12 cellular contexts compared by ENCODE assay signal in the genomic region with DNA sequence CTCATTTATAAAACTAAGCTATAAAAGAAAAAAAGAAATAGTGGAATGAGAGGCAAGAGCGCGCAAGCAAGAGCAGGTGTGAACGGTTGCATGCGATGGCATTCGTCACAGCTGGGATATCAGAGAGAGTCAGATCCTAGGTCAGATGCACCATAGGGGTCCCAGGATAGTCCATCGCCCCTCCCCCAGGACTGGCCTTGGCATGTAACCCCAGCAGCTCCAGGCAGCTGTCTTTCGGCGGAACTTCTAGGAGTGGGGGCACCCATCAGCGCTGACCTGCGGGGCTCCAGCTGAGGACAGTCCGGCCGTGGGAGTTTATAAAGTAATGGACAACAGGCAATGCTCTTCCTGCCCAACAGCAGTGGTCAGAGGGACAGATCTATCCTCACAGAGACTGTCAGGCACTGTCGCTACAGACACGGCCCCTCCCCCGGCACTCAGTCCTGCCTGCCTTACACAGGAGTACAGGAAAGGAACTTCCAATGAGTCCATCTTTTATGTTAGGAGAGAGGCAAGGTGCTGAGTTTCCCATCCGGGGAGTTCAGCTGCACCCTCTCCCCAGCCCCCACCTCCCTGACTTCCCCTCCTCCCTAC. TPM values are rescaled to one million over a fixed set of nuclear protein-coding genes. Genes with fewer than 3 reads are reported as not detected.
A peak's percentile ranks its signal among the peaks of the same experiment; 100 is the strongest.
DNase-seq lines count a peak whose midpoint lies in the region; ATAC-seq and TF ChIP-seq lines count a peak whose summit lies in the region.
"Had no signal": no experiment of that assay in that cellular context is flagged by ENCODE, and none has a peak within 500 bp of the region (broad histone marks: within the 10 kb centered on the region; RNA-seq: fewer than 3 reads in every experiment).

No MANE protein-coding gene starts in this region.

- no peak for ATAC-seq in thoracic aorta (ENCODE audit: insufficient number of reproducible peaks, low FRiP score, low read depth)
- ATAC-seq in HG03354 (IDR thresholded peaks at IDR 0.05; ENCODE audit: poor library complexity, severe bottlenecking, unreplicated experiment) = no peak

- H3K4me3 ChIP-seq in cardiac muscle cell (peak overlapping the region; percentile 44), kidney epithelial cell (ENCODE audit: low read depth, low read length) (peak overlapping the region; percentile 49), thoracic aorta (peak overlapping the region; percentile 56)

- H3K27me3 ChIP-seq in cardiac muscle cell (peaks cover 9% of the 10 kb centered on the region), kidney epithelial cell (ENCODE audit: control insufficient read depth, insufficient read depth, low read length) (no peaks in the 10 kb centered on the region), thoracic aorta (replicated peaks; ENCODE audit: insufficient read depth) (peaks cover 8% of the 10 kb centered on the region)

- H3K27me3 Mint-ChIP-seq in activated T-helper 1 cell treated with anti-CD3 and anti-CD28 coated beads, Interleukin-12 subunit alpha, Interleukin-12 subunit beta, Interleukin-2, Interleukin-4 antibody, amounts not matched to agents 30 ng/mL and 10 ng/mL and 1 ng/mL, durations not matched to agents 14 hours and 24 hours and 36 hours (ENCODE audit: insufficient read depth) = peaks cover 39% of the 10 kb centered on the region

- no peak overlapping the region for H3K27ac Mint-ChIP-seq in activated T-helper 1 cell treated with anti-CD3 and anti-CD28 coated beads, Interleukin-12 subunit alpha, Interleukin-12 subunit beta, Interleukin-2, Interleukin-4 antibody, amounts not matched to agents 30 ng/mL and 10 ng/mL and 1 ng/mL, durations not matched to agents 14 hours and 24 hours and 36 hours

- H3K36me3 ChIP-seq in cardiac muscle cell = no peaks in the 10 kb centered on the region
- H3K36me3 ChIP-seq in kidney epithelial cell (ENCODE audit: control insufficient read depth, insufficient read depth, low read length) = no peaks in the 10 kb centered on the region
- H3K36me3 ChIP-seq in thoracic aorta = no peaks in the 10 kb centered on the region

- TF ChIP-seq CTCF in cardiac muscle cell (IDR thresholded peaks at IDR 0.05; ENCODE audit: low read depth, low read length) (no peak), kidney epithelial cell (IDR thresholded peaks at IDR 0.05; ENCODE audit: insufficient read depth, low read length, poor library complexity, severe bottlenecking) (no peak), thoracic aorta (IDR thresholded peaks at IDR 0.05) (no peak)

- H3K4me3 Mint-ChIP-seq in activated T-helper 1 cell treated with anti-CD3 and anti-CD28 coated beads, Interleukin-12 subunit alpha, Interleukin-12 subunit beta, Interleukin-2, Interleukin-4 antibody, amounts not matched to agents 30 ng/mL and 10 ng/mL and 1 ng/mL, durations not matched to agents 14 hours and 24 hours and 36 hours = peak overlapping the region; percentile 15

- no peaks in the 10 kb centered on the region for H3K36me3 Mint-ChIP-seq in activated T-helper 1 cell treated with anti-CD3 and anti-CD28 coated beads, Interleukin-12 subunit alpha, Interleukin-12 subunit beta, Interleukin-2, Interleukin-4 antibody, amounts not matched to agents 30 ng/mL and 10 ng/mL and 1 ng/mL, durations not matched to agents 14 hours and 24 hours and 36 hours (ENCODE audit: low read depth)

- intact Hi-C loops in cardiac septum (cut with DNase I) = no loop called here
- intact Hi-C loops in activated T-helper 1 cell treated with anti-CD3 and anti-CD28 coated beads, Interleukin-12 subunit alpha, Interleukin-12 subunit beta, Interleukin-2, Interleukin-4 antibody, amounts not matched to agents 30 ng/mL and 10 ng/mL and 1 ng/mL, durations not matched to agents 14 hours and 24 hours and 36 hours (cut with micrococcal nuclease) = no loop called here

- peaks cover 21% of the 10 kb centered on the region for H3K4me1 ChIP-seq in cardiac muscle cell (ENCODE audit: low read depth)
- peaks cover 6 to 21% of the 10 kb centered on the region in 2 donors for H3K4me1 ChIP-seq in thoracic aorta (ENCODE audit: control insufficient read depth in 1 of 2, low read depth in 2 of 2)

- peaks cover 30% of the 10 kb centered on the region for H3K4me1 Mint-ChIP-seq in activated T-helper 1 cell treated with anti-CD3 and anti-CD28 coated beads, Interleukin-12 subunit alpha, Interleukin-12 subunit beta, Interleukin-2, Interleukin-4 antibody, amounts not matched to agents 30 ng/mL and 10 ng/mL and 1 ng/mL, durations not matched to agents 14 hours and 24 hours and 36 hours (ENCODE audit: low read depth)

- H3K9me3 ChIP-seq in cardiac muscle cell (ENCODE audit: low read depth) (no peaks in the 10 kb centered on the region), thoracic aorta (peaks cover 4% of the 10 kb centered on the region)

- H3K27ac ChIP-seq in cardiac muscle cell (no peak overlapping the region), thoracic aorta (no peak overlapping the region)

- H3K9me3 Mint-ChIP-seq in activated T-helper 1 cell treated with anti-CD3 and anti-CD28 coated beads, Interleukin-12 subunit alpha, Interleukin-12 subunit beta, Interleukin-2, Interleukin-4 antibody, amounts not matched to agents 30 ng/mL and 10 ng/mL and 1 ng/mL, durations not matched to agents 14 hours and 24 hours and 36 hours = peaks cover 10% of the 10 kb centered on the region

- peak in 1 of 2 donors; percentile 9 for DNase-seq in cardiac muscle cell (ENCODE audit: low read depth in 1 of 2, low spot score in 1 of 2)
- no peak for DNase-seq in cardiac septum (ENCODE audit: low spot score)
- DNase-seq in activated T-helper 1 cell treated with anti-CD3 and anti-CD28 coated beads, Interleukin-12 subunit alpha, Interleukin-12 subunit beta, Interleukin-2, Interleukin-4 antibody, amounts not matched to agents 30 ng/mL and 10 ng/mL and 1 ng/mL, durations not matched to agents 14 hours and 24 hours and 36 hours (ENCODE audit: low spot score) = no peak
- no peak for DNase-seq in kidney epithelial cell (ENCODE audit: low read depth)
- no peak for DNase-seq in thoracic aorta (ENCODE audit: low spot score)
- DNase-seq in EL = no peak
- no peak for DNase-seq in stimulated activated naive CD4-positive, alpha-beta T cell (lab: John Stamatoyannopoulos, UW)
- DNase-seq: DMS 273 treated with DMSO at 0.1 percent for 48 hours; stimulated activated CD4-positive, alpha-beta T cell treated with anti-CD3 and anti-CD28 coated beads, Interleukin-2, amount 100 ng/mL, for 48 hours had no signal

RNA-seq across cellular contexts. Expression of gene SIAH3, which starts 1.4 kb away (rescaled TPM):
- total RNA-seq in cardiac muscle cell (2.2 and 3.9 TPM in 2 replicates), cardiac septum (not detected), kidney epithelial cell (0.13 and 0.34 TPM in 2 replicates), thoracic aorta (not detected)
- 1.3 and 2.5 TPM in 2 replicates for polyA plus RNA-seq in cardiac muscle cell
- 0.02 and 0.03 TPM in 2 replicates for total RNA-seq in activated T-helper 1 cell treated with anti-CD3 and anti-CD28 coated beads, Interleukin-12 subunit alpha, Interleukin-12 subunit beta, Interleukin-2, Interleukin-4 antibody, amounts not matched to agents 30 ng/mL and 10 ng/mL and 1 ng/mL, durations not matched to agents 14 hours and 24 hours and 36 hours
- total RNA-seq: glomerular endothelial cell had no signal
- polyA plus RNA-seq: urinary bladder had no signal
